In genomic region chr20:35271904-35272303, GRCh38 we compare ENCODE assay signal across 19 cellular contexts. TPM values are rescaled to one million over a fixed set of nuclear protein-coding genes. Genes with fewer than 3 reads are reported as not detected.
DNase-seq lines count a peak whose midpoint lies in the region; ATAC-seq, FAIRE-seq and TF ChIP-seq lines count a peak whose summit lies in the region.
"Had no signal": no experiment of that assay in that cellular context is flagged by ENCODE, and none has a peak within 500 bp of the region (broad histone marks: within the 10 kb centered on the region; RNA-seq: fewer than 3 reads in every experiment).

No MANE protein-coding gene starts in this region.

- peaks cover 15% of the 10 kb centered on the region for H3K36me3 Mint-ChIP-seq in astrocyte (ENCODE audit: low read depth, unreplicated experiment)
- H3K36me3 Mint-ChIP-seq in activated CD8-positive, alpha-beta memory T cell treated with anti-CD3 and anti-CD28 coated beads, Interleukin-2, amount 10 ng/mL, durations not matched to agents 7 days and 5 days, result peaks cover 2% of the 10 kb centered on the region

- H3K4me3 ChIP-seq in astrocyte (ENCODE audit: insufficient read depth, low read depth, low read length) (no peak overlapping the region), kidney epithelial cell (ENCODE audit: low read depth, low read length) (no peak overlapping the region)
- H3K4me3 ChIP-seq: psoas muscle had no signal

- H3K9me3 ChIP-seq in astrocyte (ENCODE audit: insufficient read depth, low read depth, low read length), result no peaks in the 10 kb centered on the region
- H3K9me3 ChIP-seq: psoas muscle had no signal

- H3K9me3 Mint-ChIP-seq in astrocyte (ENCODE audit: unreplicated experiment), result no peaks in the 10 kb centered on the region
- no peaks in the 10 kb centered on the region for H3K9me3 Mint-ChIP-seq in activated CD8-positive, alpha-beta memory T cell treated with anti-CD3 and anti-CD28 coated beads, Interleukin-2, amount 10 ng/mL, durations not matched to agents 7 days and 5 days (ENCODE audit: low read depth)
- H3K9me3 Mint-ChIP-seq: activated CD4-positive, alpha-beta T cell treated with anti-CD3 and anti-CD28 coated beads, Interleukin-2, amount 10 ng/mL, durations not matched to agents 24 days and 14 days; activated naive CD4-positive, alpha-beta T cell treated with anti-CD3 and anti-CD28 coated beads, Interleukin-2, amount 50 U/mL, for 24 hours; naive B cell had no signal

- ATAC-seq in activated CD8-positive, alpha-beta memory T cell treated with anti-CD3 and anti-CD28 coated beads, Interleukin-2, amount 10 ng/mL, durations not matched to agents 7 days and 5 days, result no peak
- ATAC-seq: psoas muscle had no signal

- no peak overlapping the region for H3K4me2 ChIP-seq in astrocyte (ENCODE audit: low read length)

- TF ChIP-seq CTCF in astrocyte (IDR thresholded peaks at IDR 0.05; ENCODE audit: insufficient read depth, low read depth, low read length) (no peak), kidney epithelial cell (IDR thresholded peaks at IDR 0.05; ENCODE audit: insufficient read depth, low read length, poor library complexity, severe bottlenecking) (no peak)

- H3K9ac ChIP-seq in astrocyte (ENCODE audit: low read length), result no peak overlapping the region

- no peaks in the 10 kb centered on the region for H3K27me3 Mint-ChIP-seq in astrocyte (ENCODE audit: low read depth, unreplicated experiment)
- no peaks in the 10 kb centered on the region for H3K27me3 Mint-ChIP-seq in activated CD8-positive, alpha-beta memory T cell treated with anti-CD3 and anti-CD28 coated beads, Interleukin-2, amount 10 ng/mL, durations not matched to agents 7 days and 5 days
- H3K27me3 Mint-ChIP-seq: activated CD4-positive, alpha-beta T cell treated with anti-CD3 and anti-CD28 coated beads, Interleukin-2, amount 10 ng/mL, durations not matched to agents 24 days and 14 days; activated naive CD4-positive, alpha-beta T cell treated with anti-CD3 and anti-CD28 coated beads, Interleukin-2, amount 50 U/mL, for 24 hours; naive B cell had no signal

- no peak overlapping the region for H3K27ac ChIP-seq in astrocyte (ENCODE audit: low read depth, low read length)
- H3K27ac ChIP-seq: psoas muscle had no signal

- peaks cover 7% of the 10 kb centered on the region for H3K4me1 ChIP-seq in astrocyte (ENCODE audit: insufficient read depth, low read length)

- DNase-seq in ELR (ENCODE audit: low read depth) (peak; percentile 69), astrocyte (ENCODE audit: low read depth) (peak; percentile 58), kidney epithelial cell (ENCODE audit: low read depth) (peak; percentile 69), AML-193 (lab: John Stamatoyannopoulos, UW) (no peak)
- DNase-seq in activated T-cell treated with anti-CD3 and anti-CD28 coated beads, Interleukin-2, amount 50 U/mL, for 48 hours, result no peak
- no peak for DNase-seq in activated CD8-positive, alpha-beta memory T cell treated with anti-CD3 and anti-CD28 coated beads, Interleukin-2, amount 10 ng/mL, durations not matched to agents 7 days and 5 days
- DNase-seq: activated CD4-positive, alpha-beta T cell treated with anti-CD3 and anti-CD28 coated beads, Interleukin-2, amount 10 ng/mL, durations not matched to agents 24 days and 14 days; activated T-cell treated with anti-CD3 and anti-CD28 coated beads for 4 hours; effector CD8-positive, alpha-beta T cell; foreskin melanocyte; naive B cell; NCI-H2029; NCI-H524; psoas muscle had no signal

- H3K36me3 ChIP-seq in astrocyte (ENCODE audit: insufficient read depth, low read length) (peaks cover 3% of the 10 kb centered on the region), kidney epithelial cell (ENCODE audit: control insufficient read depth, insufficient read depth, low read length) (peaks cover 2% of the 10 kb centered on the region)

- peaks cover 13% of the 10 kb centered on the region for H3K4me1 Mint-ChIP-seq in astrocyte (ENCODE audit: low read depth, unreplicated experiment)
- H3K4me1 Mint-ChIP-seq in activated CD8-positive, alpha-beta memory T cell treated with anti-CD3 and anti-CD28 coated beads, Interleukin-2, amount 10 ng/mL, durations not matched to agents 7 days and 5 days, result peaks cover 17% of the 10 kb centered on the region

- H2AFZ ChIP-seq in astrocyte (ENCODE audit: low read depth, low read length), result no peak overlapping the region

- H3K4me3 Mint-ChIP-seq in astrocyte (ENCODE audit: unreplicated experiment), result no peak overlapping the region
- no peak overlapping the region for H3K4me3 Mint-ChIP-seq in activated CD8-positive, alpha-beta memory T cell treated with anti-CD3 and anti-CD28 coated beads, Interleukin-2, amount 10 ng/mL, durations not matched to agents 7 days and 5 days
- H3K4me3 Mint-ChIP-seq: activated CD4-positive, alpha-beta T cell treated with anti-CD3 and anti-CD28 coated beads, Interleukin-2, amount 10 ng/mL, durations not matched to agents 24 days and 14 days; activated naive CD4-positive, alpha-beta T cell treated with anti-CD3 and anti-CD28 coated beads, Interleukin-2, amount 50 U/mL, for 24 hours; naive B cell had no signal

- H3K27me3 ChIP-seq in astrocyte (ENCODE audit: insufficient read depth, low read length) (no peaks in the 10 kb centered on the region), kidney epithelial cell (ENCODE audit: control insufficient read depth, insufficient read depth, low read length) (no peaks in the 10 kb centered on the region)

- H3K27ac Mint-ChIP-seq in astrocyte (ENCODE audit: unreplicated experiment), result no peak overlapping the region
- H3K27ac Mint-ChIP-seq in activated CD8-positive, alpha-beta memory T cell treated with anti-CD3 and anti-CD28 coated beads, Interleukin-2, amount 10 ng/mL, durations not matched to agents 7 days and 5 days, result no peak overlapping the region
- H3K27ac Mint-ChIP-seq: activated CD4-positive, alpha-beta T cell treated with anti-CD3 and anti-CD28 coated beads, Interleukin-2, amount 10 ng/mL, durations not matched to agents 24 days and 14 days; activated naive CD4-positive, alpha-beta T cell treated with anti-CD3 and anti-CD28 coated beads, Interleukin-2, amount 50 U/mL, for 24 hours had no signal

- no peak for FAIRE-seq in astrocyte (lab: Jason Lieb, UNC)

- no peaks in the 10 kb centered on the region for H4K20me1 ChIP-seq in astrocyte (ENCODE audit: insufficient read depth, low read length)

- CTCF ChIA-PET in activated CD8-positive, alpha-beta memory T cell treated with anti-CD3 and anti-CD28 coated beads, Interleukin-2, amount 10 ng/mL, durations not matched to agents 7 days and 5 days (lab: Charles Lee), result interaction anchor here (1.5 kb wide), 1 partner anchor 32 kb away, joined by 5 read pairs; no protein-coding TSS in a partner anchor

- peaks cover 16% of the 10 kb centered on the region for H3K79me2 ChIP-seq in astrocyte (ENCODE audit: insufficient read depth, low read length)

RNA-seq across cellular contexts. Expression of gene MMP24OS, which starts 6.0 kb away (rescaled TPM):
- total RNA-seq in astrocyte (79.8 and 86.5 TPM in 2 replicates), kidney epithelial cell (17.5 and 19.3 TPM in 2 replicates)
- 10 to 100 TPM; 28.4 to 44.3 TPM for total RNA-seq in activated CD8-positive, alpha-beta memory T cell treated with anti-CD3 and anti-CD28 coated beads, Interleukin-2, amount 10 ng/mL, durations not matched to agents 7 days and 5 days

RNA-seq across cellular contexts. Expression of gene EIF6, which starts 12.7 kb away (rescaled TPM):
- total RNA-seq in astrocyte (232 and 271 TPM in 2 replicates), kidney epithelial cell (284 and 332 TPM in 2 replicates)
- 100 to 1,000 TPM in 1 of 2 experiments, 10 to 100 TPM in 1; 98.6 to 121 TPM for total RNA-seq in activated CD8-positive, alpha-beta memory T cell treated with anti-CD3 and anti-CD28 coated beads, Interleukin-2, amount 10 ng/mL, durations not matched to agents 7 days and 5 days

RNA-seq across cellular contexts. Expression of gene FAM83C, which starts 20.3 kb away (rescaled TPM):
- not detected in 2 replicates for total RNA-seq in astrocyte
- not detected in 2 replicates for total RNA-seq in kidney epithelial cell
- total RNA-seq in activated CD8-positive, alpha-beta memory T cell treated with anti-CD3 and anti-CD28 coated beads, Interleukin-2, amount 10 ng/mL, durations not matched to agents 7 days and 5 days, result not detected
- total RNA-seq: activated CD4-positive, alpha-beta T cell treated with anti-CD3 and anti-CD28 coated beads, Interleukin-2, amount 10 ng/mL, durations not matched to agents 24 days and 14 days; cardiac septum; H7; HT1080; OCI-LY7; psoas muscle had no signal

RNA-seq across cellular contexts. Expression of gene MMP24, which starts 45.4 kb away (rescaled TPM):
- total RNA-seq in astrocyte (13.7 and 15.6 TPM in 2 replicates), kidney epithelial cell (6.9 and 7.5 TPM in 2 replicates)
- total RNA-seq in activated CD8-positive, alpha-beta memory T cell treated with anti-CD3 and anti-CD28 coated beads, Interleukin-2, amount 10 ng/mL, durations not matched to agents 7 days and 5 days, result not detected
- total RNA-seq: activated CD4-positive, alpha-beta T cell treated with anti-CD3 and anti-CD28 coated beads, Interleukin-2, amount 10 ng/mL, durations not matched to agents 24 days and 14 days; OCI-LY7 had no signal

Comparison
In these comparisons a context has a peak if more than half of its experiments do, and no peak if none do; other contexts are left out.
1. DNase-seq: peak in ELR (single experiment), astrocyte (single experiment) and kidney epithelial cell (single experiment); none in activated T-cell treated with anti-CD3 and anti-CD28 coated beads, Interleukin-2, amount 50 U/mL, for 48 hours (0 of 2), activated CD8-positive, alpha-beta memory T cell treated with anti-CD3 and anti-CD28 coated beads, Interleukin-2, amount 10 ng/mL, durations not matched to agents 7 days and 5 days (single experiment) and AML-193 (0 of 2).